In the genomic region with DNA sequence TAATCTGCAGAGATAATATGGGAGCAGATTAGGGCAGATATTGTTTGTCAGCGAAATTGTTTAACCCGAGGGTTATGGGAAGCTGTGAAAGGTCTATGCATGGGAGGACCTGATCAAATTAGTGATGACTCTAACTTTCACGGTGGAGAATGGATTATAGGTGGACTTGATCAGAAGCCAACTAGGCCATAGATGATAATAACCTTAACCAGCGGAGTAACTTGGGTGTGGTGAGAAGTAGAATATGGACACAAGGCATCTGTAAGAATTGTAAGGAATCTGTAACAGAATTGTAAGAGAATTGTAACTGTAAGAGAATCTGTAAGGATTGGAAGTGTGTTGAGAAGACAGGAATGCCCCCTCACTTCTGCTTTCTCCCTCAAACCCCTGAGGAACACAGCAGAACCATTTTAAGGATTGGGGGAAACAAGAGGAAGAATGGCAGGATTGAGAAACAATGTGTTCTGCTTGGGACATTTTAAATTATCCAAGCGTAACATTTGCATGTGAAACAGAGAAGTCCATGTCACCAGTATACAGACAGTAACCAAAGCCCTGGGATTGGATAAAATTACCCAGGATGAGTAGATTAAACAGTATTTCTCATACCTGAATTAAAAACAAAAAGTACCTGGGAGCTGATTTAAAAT, we compare ENCODE assay signal across 1 cellular context.
TF ChIP-seq lines count a peak whose summit lies in the region.

No MANE protein-coding gene starts in this region.

TF ChIP-seq in K562, 482 proteins besides CTCF, POLR2A, EP300 and RAD21:
- no peak for TF ChIP-seq XRCC5 (IDR thresholded peaks at IDR 0.05; ENCODE audit: low read depth, low read length)
- TF ChIP-seq, protein P1, sequence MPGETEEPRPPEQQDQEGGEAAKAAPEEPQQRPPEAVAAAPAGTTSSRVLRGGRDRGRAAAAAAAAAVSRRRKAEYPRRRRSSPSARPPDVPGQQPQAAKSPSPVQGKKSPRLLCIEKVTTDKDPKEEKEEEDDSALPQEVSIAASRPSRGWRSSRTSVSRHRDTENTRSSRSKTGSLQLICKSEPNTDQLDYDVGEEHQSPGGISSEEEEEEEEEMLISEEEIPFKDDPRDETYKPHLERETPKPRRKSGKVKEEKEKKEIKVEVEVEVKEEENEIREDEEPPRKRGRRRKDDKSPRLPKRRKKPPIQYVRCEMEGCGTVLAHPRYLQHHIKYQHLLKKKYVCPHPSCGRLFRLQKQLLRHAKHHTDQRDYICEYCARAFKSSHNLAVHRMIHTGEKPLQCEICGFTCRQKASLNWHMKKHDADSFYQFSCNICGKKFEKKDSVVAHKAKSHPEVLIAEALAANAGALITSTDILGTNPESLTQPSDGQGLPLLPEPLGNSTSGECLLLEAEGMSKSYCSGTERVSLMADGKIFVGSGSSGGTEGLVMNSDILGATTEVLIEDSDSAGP (CRISPR knock-in tag; IDR thresholded peaks at IDR 0.05): no peak
- TF ChIP-seq ZNF79 (CRISPR knock-in tag; IDR thresholded peaks at IDR 0.05; ENCODE audit: low read depth): no peak
- no peak for TF ChIP-seq HCFC1 (IDR thresholded peaks at IDR 0.05; ENCODE audit: low read depth, low read length)
- peak; percentile 31; the same call in 1 of the 2 replicates for TF ChIP-seq C11orf30 (IDR thresholded peaks at IDR 0.05; ENCODE audit: low read depth)
- no peak for TF ChIP-seq SPI1 (IDR thresholded peaks at IDR 0.05; ENCODE audit: borderline replicate concordance, low read depth, low read length)
- TF ChIP-seq, protein P2, sequence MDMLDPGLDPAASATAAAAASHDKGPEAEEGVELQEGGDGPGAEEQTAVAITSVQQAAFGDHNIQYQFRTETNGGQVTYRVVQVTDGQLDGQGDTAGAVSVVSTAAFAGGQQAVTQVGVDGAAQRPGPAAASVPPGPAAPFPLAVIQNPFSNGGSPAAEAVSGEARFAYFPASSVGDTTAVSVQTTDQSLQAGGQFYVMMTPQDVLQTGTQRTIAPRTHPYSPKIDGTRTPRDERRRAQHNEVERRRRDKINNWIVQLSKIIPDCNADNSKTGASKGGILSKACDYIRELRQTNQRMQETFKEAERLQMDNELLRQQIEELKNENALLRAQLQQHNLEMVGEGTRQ (CRISPR knock-in tag; IDR thresholded peaks at IDR 0.05): no peak
- no peak for TF ChIP-seq ZNF165 (CRISPR knock-in tag; IDR thresholded peaks at IDR 0.05; ENCODE audit: borderline replicate concordance)
